In genomic region chr5:139091439-139092156, GRCh38 we compare ENCODE assay signal across 3 cellular contexts.
A peak's percentile ranks its signal among the peaks of the same experiment; 100 is the strongest.
TF ChIP-seq lines count a peak whose summit lies in the region.

No MANE protein-coding gene starts in this region.

TF ChIP-seq in HCT116, 20 proteins besides CTCF, POLR2A, EP300 and RAD21:
- no peak for TF ChIP-seq SIN3A (IDR thresholded peaks at IDR 0.05; ENCODE audit: low read depth)
- TF ChIP-seq FOSL1 (IDR thresholded peaks at IDR 0.05; ENCODE audit: low read depth) = no peak
- TF ChIP-seq JUND (IDR thresholded peaks at IDR 0.05) = no peak
- no peak for TF ChIP-seq SRF (IDR thresholded peaks at IDR 0.05; ENCODE audit: low read depth)
- TF ChIP-seq EGR1 (IDR thresholded peaks at IDR 0.05; ENCODE audit: low read depth) = no peak
TF ChIP-seq in HCT116: peak in this region for 0.

TF ChIP-seq in GM12878, 131 proteins besides CTCF, POLR2A, EP300 and RAD21:
- TF ChIP-seq NBN (IDR thresholded peaks at IDR 0.05) (no peak), CHD1 (IDR thresholded peaks at IDR 0.05; ENCODE audit: low read depth, low read length) (no peak), SMC3 (IDR thresholded peaks at IDR 0.05; ENCODE audit: borderline replicate concordance, low read length) (peak; percentile 43; the same call in 1 of the 2 replicates), TCF12 (IDR thresholded peaks at IDR 0.05; ENCODE audit: low read depth, low read length) (no peak), FOS (IDR thresholded peaks at IDR 0.05; ENCODE audit: borderline replicate concordance, extremely low read depth, insufficient read length) (no peak), NR2F1 (conservative IDR thresholded peaks at IDR 0.05) (peak; percentile 47; the same call in 1 of the 2 replicates), IKZF1 (conservative IDR thresholded peaks at IDR 0.05) (no peak)

TF ChIP-seq in HepG2, 621 proteins besides CTCF, POLR2A, EP300 and RAD21:
- TF ChIP-seq GLMP (CRISPR knock-in tag; IDR thresholded peaks at IDR 0.05; ENCODE audit: borderline replicate concordance) = no peak
- TF ChIP-seq ZNF430 (CRISPR knock-in tag; IDR thresholded peaks at IDR 0.05) = no peak
- no peak for TF ChIP-seq ZNF556 (CRISPR knock-in tag; IDR thresholded peaks at IDR 0.05; ENCODE audit: borderline replicate concordance)
- TF ChIP-seq MTF2 (CRISPR knock-in tag; IDR thresholded peaks at IDR 0.05; ENCODE audit: borderline replicate concordance) = no peak
- peak; percentile 48 for TF ChIP-seq STAG1 (CRISPR knock-in tag; IDR thresholded peaks at IDR 0.05)
TF ChIP-seq in HepG2: peak in this region for 1.
